ENCODE assay signal across 13 cellular contexts in the genomic region with DNA sequence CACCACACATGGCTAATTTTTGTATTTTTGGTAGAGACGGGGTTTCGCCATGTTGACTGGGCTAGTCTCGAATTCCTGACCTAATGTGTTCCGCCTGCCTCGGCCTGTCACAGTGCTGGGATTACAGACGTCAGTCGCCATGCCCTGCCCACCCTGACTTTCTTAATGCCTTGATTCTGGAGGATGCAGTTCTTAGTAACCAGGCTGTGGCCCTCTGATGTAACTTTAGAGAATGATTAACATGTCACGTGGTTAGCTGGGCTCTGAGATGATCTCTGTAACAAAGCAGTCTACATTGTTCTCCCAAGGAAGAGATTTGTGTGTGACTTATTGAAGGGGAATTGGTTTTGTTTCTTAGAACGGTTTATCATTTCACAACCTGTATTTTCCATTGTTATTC. TPM values are rescaled to one million over a fixed set of nuclear protein-coding genes. Genes with fewer than 3 reads are reported as not detected.
DNase-seq lines count a peak whose midpoint lies in the region; ATAC-seq and TF ChIP-seq lines count a peak whose summit lies in the region.
"Had no signal": no experiment of that assay in that cellular context is flagged by ENCODE, and none has a peak within 500 bp of the region (broad histone marks: within the 10 kb centered on the region; RNA-seq: fewer than 3 reads in every experiment).

No MANE protein-coding gene starts in this region.

- CTCF ChIA-PET in Caco-2 (lab: Charles Lee): interaction anchor here (0.6 kb wide), 1 partner anchor 75 kb away, joined by 4 read pairs; no protein-coding TSS in a partner anchor
- CTCF ChIA-PET in activated naive CD4-positive, alpha-beta T cell treated with anti-CD3 and anti-CD28 coated beads, Interleukin-2, amount 10 ng/mL, durations not matched to agents 7 days and 5 days (lab: Charles Lee): no interaction called here

- WGBS in adrenal gland, 4 donors: 89 to 94% (median 91%) methylated on average over 9 of the region's 9 CpGs

- H3K27ac Mint-ChIP-seq in Caco-2 (ENCODE audit: unreplicated experiment): peak overlapping the region; percentile 27
- peak overlapping the region; percentile 88 for H3K27ac Mint-ChIP-seq in GM23338
- H3K27ac Mint-ChIP-seq in activated naive CD4-positive, alpha-beta T cell treated with anti-CD3 and anti-CD28 coated beads, Interleukin-2, amount 10 ng/mL, durations not matched to agents 7 days and 5 days: no peak overlapping the region
- H3K27ac Mint-ChIP-seq: T-helper 2 cell treated with Interferon-gamma antibody and Interleukin-4, amounts not matched to agents 5 μg/mL and 100 μg/mL, for 36 hours had no signal

- no peak overlapping the region for H3K4me2 ChIP-seq in GM23338

- H3K9me3 Mint-ChIP-seq in Caco-2 (ENCODE audit: unreplicated experiment) (no peaks in the 10 kb centered on the region), GM23338 (no peaks in the 10 kb centered on the region)
- no peaks in the 10 kb centered on the region for H3K9me3 Mint-ChIP-seq in activated naive CD4-positive, alpha-beta T cell treated with anti-CD3 and anti-CD28 coated beads, Interleukin-2, amount 10 ng/mL, durations not matched to agents 7 days and 5 days
- H3K9me3 Mint-ChIP-seq: activated T-cell treated with anti-CD3 and anti-CD28 coated beads, Interleukin-2, amount 50 U/mL, for 4 hours; T-helper 2 cell treated with Interferon-gamma antibody and Interleukin-4, amounts not matched to agents 5 μg/mL and 100 μg/mL, for 36 hours had no signal

- TF ChIP-seq CTCF in Caco-2 (IDR thresholded peaks at IDR 0.05; ENCODE audit: insufficient read depth in 1 of 2, low read depth in 1 of 2, low read length in 1 of 2, severe bottlenecking in 1 of 2, unreplicated experiment in 1 of 2) (no peak), GM23338 (conservative IDR thresholded peaks at IDR 0.05; ENCODE audit: low read depth in 2 of 2) (no peak), adrenal gland (IDR thresholded peaks at IDR 0.05) (no peak)

- no peaks in the 10 kb centered on the region for H3K27me3 Mint-ChIP-seq in Caco-2 (ENCODE audit: insufficient read depth, unreplicated experiment)
- H3K27me3 Mint-ChIP-seq in GM23338 (ENCODE audit: insufficient read depth, low read depth, poor library complexity): no peaks in the 10 kb centered on the region
- no peaks in the 10 kb centered on the region for H3K27me3 Mint-ChIP-seq in activated naive CD4-positive, alpha-beta T cell treated with anti-CD3 and anti-CD28 coated beads, Interleukin-2, amount 10 ng/mL, durations not matched to agents 7 days and 5 days

- H4K20me1 ChIP-seq in GM23338 (replicated peaks; ENCODE audit: insufficient read depth): no peaks in the 10 kb centered on the region

- H3K9me2 ChIP-seq in GM23338 (ENCODE audit: insufficient read depth): no peaks in the 10 kb centered on the region

- no peak for TF ChIP-seq POLR2A in adrenal gland (IDR thresholded peaks at IDR 0.05)

- H3K4me3 ChIP-seq in Caco-2 (ENCODE audit: low read depth, low read length): no peak overlapping the region
- no peak overlapping the region for H3K4me3 ChIP-seq in GM23338
- H3K4me3 ChIP-seq in adrenal gland: no peak overlapping the region
- H3K4me3 ChIP-seq: colonic mucosa had no signal

- BruUV-seq in Caco-2 (replicated peaks; lab: Mats Ljungman, UMichigan): no TSS peak

- DNase-seq in Caco-2 (peak; percentile 55 to 62), GM23338 (ENCODE audit: low spot score) (peak; percentile 35), SK-MEL-5 (ENCODE audit: low read depth, low spot score) (peak; percentile 13), hippocampal formation (lab: John Stamatoyannopoulos, UW) (peak; percentile 29 to 76), LoVo (ENCODE audit: low spot score) (no peak), adrenal gland (no peak)
- DNase-seq in activated naive CD4-positive, alpha-beta T cell treated with anti-CD3 and anti-CD28 coated beads, Interleukin-2, amount 10 ng/mL, durations not matched to agents 7 days and 5 days: no peak
- DNase-seq in stimulated activated CD4-positive, alpha-beta T cell treated with anti-CD3 and anti-CD28 coated beads, Interleukin-1b, Interleukin-23, amount 100 ng/mL, for 48 hours: no peak
- DNase-seq: activated T-cell treated with anti-CD3 and anti-CD28 coated beads, Interleukin-2, amount 50 U/mL, for 4 hours; colonic mucosa; H7; KBM-7 had no signal

- H3K9me3 ChIP-seq in Caco-2 (no peaks in the 10 kb centered on the region), adrenal gland (replicated peaks in 1 of 3) (no peaks in the 10 kb centered on the region)
- H3K9me3 ChIP-seq: colonic mucosa had no signal

- no peaks in the 10 kb centered on the region for H3F3A ChIP-seq in GM23338 (replicated peaks; ENCODE audit: low read depth)

- H3K79me2 ChIP-seq in GM23338 (replicated peaks; ENCODE audit: insufficient read depth): no peaks in the 10 kb centered on the region

- H3K4me3 Mint-ChIP-seq in Caco-2 (ENCODE audit: unreplicated experiment) (peak overlapping the region; percentile 41), GM23338 (no peak overlapping the region)
- no peak overlapping the region for H3K4me3 Mint-ChIP-seq in activated naive CD4-positive, alpha-beta T cell treated with anti-CD3 and anti-CD28 coated beads, Interleukin-2, amount 10 ng/mL, durations not matched to agents 7 days and 5 days
- H3K4me3 Mint-ChIP-seq: activated T-cell treated with anti-CD3 and anti-CD28 coated beads, Interleukin-2, amount 50 U/mL, for 4 hours; T-helper 2 cell treated with Interferon-gamma antibody and Interleukin-4, amounts not matched to agents 5 μg/mL and 100 μg/mL, for 36 hours had no signal

- intact Hi-C loops in Caco-2 (cut with micrococcal nuclease; ENCODE audit: unreplicated experiment): loop anchor here (2.0 kb wide), 1 partner anchor 135 kb away; no protein-coding TSS in a partner anchor
- intact Hi-C loops in adrenal gland (cut with DNase I): no loop called here

- H3K36me3 Mint-ChIP-seq in Caco-2 (ENCODE audit: insufficient read depth, unreplicated experiment): no peaks in the 10 kb centered on the region
- no peaks in the 10 kb centered on the region for H3K36me3 Mint-ChIP-seq in GM23338 (ENCODE audit: low read depth)
- H3K36me3 Mint-ChIP-seq in activated naive CD4-positive, alpha-beta T cell treated with anti-CD3 and anti-CD28 coated beads, Interleukin-2, amount 10 ng/mL, durations not matched to agents 7 days and 5 days: no peaks in the 10 kb centered on the region

- H3K27me3 ChIP-seq in Caco-2 (replicated peaks; ENCODE audit: control insufficient read depth, insufficient read depth, low read length): no peaks in the 10 kb centered on the region
- no peaks in the 10 kb centered on the region for H3K27me3 ChIP-seq in GM23338 (ENCODE audit: insufficient read depth)
- H3K27me3 ChIP-seq in adrenal gland: no peaks in the 10 kb centered on the region
- H3K27me3 ChIP-seq: colonic mucosa had no signal

- peak; percentile 32; the same call in 2 of the 3 replicates for ATAC-seq in GM23338
- ATAC-seq: activated T-cell treated with anti-CD3 and anti-CD28 coated beads, Interleukin-2, amount 50 U/mL, for 4 hours had no signal

- in situ Hi-C loops in SK-MEL-5 (cut with HindIII; ENCODE audit: low pct_unique_long_range_greater_than_20kb, low sequenced_read_pairs): no loop called here

- no peak overlapping the region for H3K27ac ChIP-seq in GM23338 (ENCODE audit: low read depth)
- H3K27ac ChIP-seq in adrenal gland: no peak overlapping the region
- H3K27ac ChIP-seq: colonic mucosa had no signal

- H3K4me1 ChIP-seq in Caco-2: peaks cover 9% of the 10 kb centered on the region
- H3K4me1 ChIP-seq in GM23338 (ENCODE audit: insufficient read depth): peaks cover 4% of the 10 kb centered on the region; the same call in 1 of the 2 replicates
- H3K4me1 ChIP-seq in adrenal gland (replicated peaks in 1 of 2): no peaks in the 10 kb centered on the region
- H3K4me1 ChIP-seq: colonic mucosa had no signal

- no peak overlapping the region for H2AFZ ChIP-seq in GM23338

- POLR2A ChIA-PET in Caco-2 (lab: Charles Lee): no interaction called here

- H3K36me3 ChIP-seq in Caco-2 (ENCODE audit: control insufficient read depth, insufficient read depth, low read length) (no peaks in the 10 kb centered on the region), GM23338 (ENCODE audit: insufficient read depth) (no peaks in the 10 kb centered on the region), adrenal gland (replicated peaks in 1 of 2) (no peaks in the 10 kb centered on the region)
- H3K36me3 ChIP-seq: colonic mucosa had no signal

- peaks cover 11% of the 10 kb centered on the region for H3K4me1 Mint-ChIP-seq in Caco-2 (ENCODE audit: low read depth, unreplicated experiment)
- H3K4me1 Mint-ChIP-seq in GM23338: peaks cover 14% of the 10 kb centered on the region; the same call in 2 of the 3 replicates
- H3K4me1 Mint-ChIP-seq in activated naive CD4-positive, alpha-beta T cell treated with anti-CD3 and anti-CD28 coated beads, Interleukin-2, amount 10 ng/mL, durations not matched to agents 7 days and 5 days: no peaks in the 10 kb centered on the region

TF ChIP-seq in GM23338, 12 proteins besides CTCF, POLR2A, EP300 and RAD21 (continues in another document):
- TF ChIP-seq NANOG (IDR thresholded peaks at IDR 0.05; ENCODE audit: borderline replicate concordance): no peak

RNA-seq across cellular contexts. Expression of a gene that starts 30.6 kb away (rescaled TPM):
- 21.9 and 26.3 TPM in 2 replicates for total RNA-seq in Caco-2 (2022)
- total RNA-seq in GM23338 (2014; rRNA removed; shearing (Covaris generic)): 23.8 and 40.4 TPM in 2 replicates
- polyA plus RNA-seq in GM23338 (2016; fragmentation: Nextera tagmentation; extraction: Ambion mirVana): 7.3 and 7.7 TPM in 2 replicates
- 83.9 and 91.1 TPM in 2 replicates for total RNA-seq in SK-MEL-5 (2014; rRNA removed; shearing (Covaris generic))
- polyA plus RNA-seq in SK-MEL-5 (2015; cell fraction: cytosol; rRNA removed): 30.4 and 49.9 TPM in 2 replicates
- polyA plus RNA-seq in SK-MEL-5 (2015; cell fraction: nucleus; rRNA removed): 41.5 and 47.2 TPM in 2 replicates
- total RNA-seq in adrenal gland: 100 to 1,000 TPM in 1 of 8 donors, 10 to 100 TPM in 7; 27.1 to 229 (median 60.1) TPM
- 10 to 100 TPM in 2 of 3 donors, 1 to 10 TPM in 1; 6.5 to 21.2 (median 14.2) TPM for polyA plus RNA-seq in adrenal gland

Comparison
In these comparisons a context has a peak if more than half of its experiments do, and no peak if none do; other contexts are left out.
1. DNase-seq: peak in Caco-2 (2 of 2), GM23338 (single experiment), SK-MEL-5 (single experiment) and hippocampal formation (2 of 2); none in activated naive CD4-positive, alpha-beta T cell treated with anti-CD3 and anti-CD28 coated beads, Interleukin-2, amount 10 ng/mL, durations not matched to agents 7 days and 5 days (single experiment), LoVo (single experiment), adrenal gland (0 of 7) and stimulated activated CD4-positive, alpha-beta T cell treated with anti-CD3 and anti-CD28 coated beads, Interleukin-1b, Interleukin-23, amount 100 ng/mL, for 48 hours (single experiment).